In the genomic region with DNA sequence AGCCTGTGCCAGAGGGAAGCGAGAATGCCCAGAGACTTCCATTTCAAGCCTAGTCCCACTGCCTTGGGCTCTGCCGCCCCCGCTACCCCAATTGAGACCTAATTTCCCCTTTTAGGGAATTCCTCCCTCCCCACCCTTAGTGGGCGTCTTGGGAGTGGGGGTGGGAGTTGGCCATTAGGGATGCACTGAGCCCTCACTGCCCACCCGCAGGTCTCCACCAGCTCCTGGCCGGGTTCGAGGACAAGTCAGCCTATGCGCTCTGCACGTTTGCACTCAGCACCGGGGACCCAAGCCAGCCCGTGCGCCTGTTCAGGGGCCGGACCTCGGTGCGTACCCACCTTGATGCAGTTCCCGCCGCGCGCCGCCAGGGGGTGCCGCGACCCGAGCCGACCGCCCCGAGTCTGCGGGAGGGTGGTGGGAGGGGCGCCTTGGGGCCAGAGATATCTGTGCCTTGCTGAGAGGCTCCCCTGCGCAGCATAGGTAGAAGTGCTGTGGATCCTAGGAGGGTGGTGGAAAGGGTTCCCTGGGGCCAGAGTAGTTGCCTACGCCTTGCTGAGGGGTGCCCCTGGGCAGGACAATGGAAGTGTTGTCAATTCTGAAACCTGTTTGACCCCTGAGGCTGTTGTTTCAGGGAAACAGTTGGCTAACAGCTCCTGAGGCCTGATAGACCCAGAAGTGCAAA, we compare ENCODE assay signal across 8 cellular contexts. TPM values are rescaled to one million over a fixed set of nuclear protein-coding genes. Genes with fewer than 3 reads are reported as not detected.
A peak's percentile ranks its signal among the peaks of the same experiment; 100 is the strongest.
DNase-seq lines count a peak whose midpoint lies in the region; ATAC-seq and TF ChIP-seq lines count a peak whose summit lies in the region.

No MANE protein-coding gene starts in this region.

- WGBS in IMR-90 (ENCODE audit: extremely low coverage in 2 of 2, insufficient read length in 1 of 2), 2 experiments, result 34% methylated on average over 11 of the region's 30 CpGs; no CpG with 5 or more reads in 1 of the 2 experiments

- H2BK20ac ChIP-seq in IMR-90 (ENCODE audit: low read depth, low read length), result no peak overlapping the region

- H3K36me3 ChIP-seq in A673 (ENCODE audit: insufficient read depth, low read length, poor library complexity, severe bottlenecking), result peaks cover 31% of the 10 kb centered on the region
- peaks cover 38% of the 10 kb centered on the region for H3K36me3 ChIP-seq in IMR-90 (ENCODE audit: control insufficient read depth, insufficient read depth, low read length)
- peaks cover 76% of the 10 kb centered on the region for H3K36me3 ChIP-seq in lower lobe of right lung

- TF ChIP-seq CTCF in A673 (conservative IDR thresholded peaks at IDR 0.05; ENCODE audit: low read depth, low read length) (peak; percentile 95), IMR-90 (conservative IDR thresholded peaks at IDR 0.05; ENCODE audit: low read depth, low read length) (peak; percentile 68), lower lobe of right lung (IDR thresholded peaks at IDR 0.05) (peak; percentile 94)

- no peak overlapping the region; the same call in none of the 2 replicates for H2AK5ac ChIP-seq in IMR-90 (ENCODE audit: low read depth, low read length)

- peak; percentile 67 for ATAC-seq in GM18498 (IDR thresholded peaks at IDR 0.05; ENCODE audit: unreplicated experiment)
- ATAC-seq in IMR-90 (ENCODE audit: low read depth), result peak; percentile 98
- peak; percentile 87 to 89 for ATAC-seq in lower lobe of right lung

- H2AK9ac ChIP-seq in IMR-90 (replicated peaks; ENCODE audit: low read depth, low read length, poor library complexity), result peak overlapping the region; percentile 98

- no peak overlapping the region for H3K4me2 ChIP-seq in IMR-90 (ENCODE audit: low read depth, low read length)

- CTCF ChIA-PET in A673 (lab: Charles Lee), result interaction anchor here (0.6 to 0.7 kb wide), 4 partner anchors 38 to 748 kb away, joined by 3 to 13 read pairs (median 6); a partner anchor contains a TSS
- CTCF ChIA-PET in IMR-90 (lab: Yijun Ruan, JAX), result interaction anchor here (0.6 to 1.2 kb wide), 4 partner anchors 9 to 235 kb away, joined by 3 to 5 read pairs (median 3); a partner anchor contains a TSS

- H3K27ac ChIP-seq in A673 (ENCODE audit: low read depth, low read length, poor library complexity, severe bottlenecking) (no peak overlapping the region), IMR-90 (ENCODE audit: insufficient read depth, low read length) (no peak overlapping the region), lower lobe of right lung (no peak overlapping the region)

- H3K9me1 ChIP-seq in IMR-90 (ENCODE audit: insufficient read depth, low read length), result no peaks in the 10 kb centered on the region

- peak; percentile 59 for TF ChIP-seq RAD21 in IMR-90 (IDR thresholded peaks at IDR 0.05; ENCODE audit: low read length)

- H2BK5ac ChIP-seq in IMR-90 (ENCODE audit: low read depth, low read length, poor library complexity, severe bottlenecking), result no peak overlapping the region

- H3K18ac ChIP-seq in IMR-90 (ENCODE audit: low read depth, low read length), result no peak overlapping the region

- 0 out of 4 replicates have a peak overlapping the region, but pooled peaks of 1 of the 2 experiments have one; percentile 42 for H4K8ac ChIP-seq in IMR-90 (ENCODE audit: low read depth in 2 of 2, low read length in 2 of 2)

- peaks cover 8% of the 10 kb centered on the region for H4K20me1 ChIP-seq in IMR-90 (ENCODE audit: insufficient read depth, low read length)

- H3K4ac ChIP-seq in IMR-90 (ENCODE audit: low read depth, low read length), result no peak overlapping the region

- no peak overlapping the region for H3K9ac ChIP-seq in IMR-90 (ENCODE audit: low read depth, low read length)

- no peak overlapping the region for H3K23ac ChIP-seq in IMR-90 (ENCODE audit: low read depth, low read length)

- no peak overlapping the region for H2BK120ac ChIP-seq in IMR-90 (ENCODE audit: low read depth, low read length)

- H3K9me3 ChIP-seq in A673 (ENCODE audit: low read depth, low read length, poor library complexity, severe bottlenecking) (no peaks in the 10 kb centered on the region), IMR-90 (ENCODE audit: control insufficient read depth, insufficient read depth, low read length) (no peaks in the 10 kb centered on the region), lower lobe of right lung (no peaks in the 10 kb centered on the region)

- no peak for TF ChIP-seq POLR2A in IMR-90 (IDR thresholded peaks at IDR 0.05; ENCODE audit: low read depth, low read length)

- H4K91ac ChIP-seq in IMR-90 (ENCODE audit: insufficient read depth, low read depth, low read length), result no peak overlapping the region

- intact Hi-C loops in A673 (cut with micrococcal nuclease; ENCODE audit: unreplicated experiment), result loop anchor here (2.0 to 5.0 kb wide), 2 partner anchors 98 to 494 kb away; a partner anchor contains a TSS
- intact Hi-C loops in IMR-90 (cut with micrococcal nuclease), result loop anchor here (1.0 to 10.0 kb wide), 3 partner anchors 58 to 256 kb away; a partner anchor contains a TSS
- intact Hi-C loops in lower lobe of right lung (cut with DNase I), result no loop called here

- dilution Hi-C loops in IMR-90 (cut with HindIII; ENCODE audit: low sequenced_read_pairs, unreplicated experiment), result no loop called here

- H3K4me3 ChIP-seq in A673 (ENCODE audit: low read depth, low read length, poor library complexity, severe bottlenecking), result no peak overlapping the region
- H3K4me3 ChIP-seq in IMR-90 (ENCODE audit: insufficient read depth, low read depth, low read length), result no peak overlapping the region
- peak overlapping the region; percentile 12 for H3K4me3 ChIP-seq in lower lobe of right lung

- peak overlapping the region; percentile 78 for H2AFZ ChIP-seq in IMR-90 (replicated peaks; ENCODE audit: low read length, poor library complexity)

- DNase-seq in A673 (ENCODE audit: low spot score) (peak; percentile 73), IMR-90 (no peak), lower lobe of right lung (peak; percentile 82), superior temporal gyrus (ENCODE audit: extremely low spot score) (no peak)
- peak; percentile 50 to 61 (median 58) for DNase-seq in activated CD4-positive, CD25-positive, alpha-beta regulatory T cell (lab: John Stamatoyannopoulos, UW)
- DNase-seq in central memory CD4-positive, alpha-beta T cell, result peak; percentile 67
- DNase-seq in stimulated activated CD8-positive, alpha-beta memory T cell treated with anti-CD3 and anti-CD28 coated beads, Interleukin-2, amount 100 ng/mL, for 48 hours (ENCODE audit: low read depth in 2 of 2), result peak; percentile 73 to 76

- no peak overlapping the region for H2BK15ac ChIP-seq in IMR-90 (ENCODE audit: low read depth, low read length)

- POLR2A ChIA-PET in A673 (lab: Charles Lee; ENCODE audit: low non-redundant PET) (no interaction called here), IMR-90 (lab: Charles Lee; ENCODE audit: unreplicated experiment) (no interaction called here)

- peaks cover 0 to 16% of the 10 kb centered on the region in 2 experiments; a peak in 2 of 4 replicates for H3K79me1 ChIP-seq in IMR-90 (ENCODE audit: low read depth in 1 of 2, low read length in 2 of 2)

- no peak overlapping the region for H3K56ac ChIP-seq in IMR-90 (ENCODE audit: extremely low read depth, insufficient read depth, low read length)

- no peak overlapping the region for H4K5ac ChIP-seq in IMR-90 (ENCODE audit: low read depth, low read length)

- H3K14ac ChIP-seq in IMR-90 (replicated peaks; ENCODE audit: low read depth, low read length), result no peak overlapping the region

- in situ Hi-C loops in IMR-90 (cut with MboI; ENCODE audit: low sequenced_read_pairs), result no loop called here

- H3K4me1 ChIP-seq in A673 (ENCODE audit: insufficient read depth, low read length, poor library complexity, severe bottlenecking), result no peaks in the 10 kb centered on the region
- H3K4me1 ChIP-seq in IMR-90 (ENCODE audit: control insufficient read depth, insufficient read depth, low read length), result no peaks in the 10 kb centered on the region
- peaks cover 9% of the 10 kb centered on the region for H3K4me1 ChIP-seq in lower lobe of right lung

- H3K27me3 ChIP-seq in A673 (replicated peaks; ENCODE audit: insufficient read depth, low read depth, low read length, poor library complexity), result no peaks in the 10 kb centered on the region
- H3K27me3 ChIP-seq in IMR-90 (ENCODE audit: control insufficient read depth, insufficient read depth, low read length), result no peaks in the 10 kb centered on the region
- no peaks in the 10 kb centered on the region for H3K27me3 ChIP-seq in lower lobe of right lung (ENCODE audit: low read depth)

- BruUV-seq in A673 (replicated peaks; lab: Mats Ljungman, UMichigan) (no TSS peak), IMR-90 (replicated peaks; lab: Mats Ljungman, UMichigan) (no TSS peak)

TF ChIP-seq in IMR-90, 13 proteins besides CTCF, POLR2A, EP300 and RAD21 (continues in another document):
- peak; percentile 66 for TF ChIP-seq SMC3 (IDR thresholded peaks at IDR 0.05; ENCODE audit: low read depth, low read length)
- no peak for TF ChIP-seq CHD1 (IDR thresholded peaks at IDR 0.05; ENCODE audit: low read depth, low read length)
- TF ChIP-seq RFX5 (IDR thresholded peaks at IDR 0.05; ENCODE audit: low read depth, low read length), result no peak

RNA-seq across cellular contexts. Expression of a gene that starts 9.2 kb away (rescaled TPM):
- total RNA-seq in A673 (2021) (79.9 and 81.3 TPM in 2 replicates), IMR-90 (2012; rRNA removed) (28.6 and 32.4 TPM in 2 replicates), lower lobe of right lung (40.9 TPM)
- polyA plus RNA-seq in IMR-90 (2012; rRNA removed), result 49.0 and 52.6 TPM in 2 replicates
- 54.1 and 68.7 TPM in 2 replicates for polyA plus RNA-seq in IMR-90 (2012; cell fraction: cytosol; rRNA removed)
- polyA plus RNA-seq in IMR-90 (2012; cell fraction: nucleus; rRNA removed; ENCODE audit: low replicate concordance), result 51.4 and 69.9 TPM in 2 replicates

RNA-seq across cellular contexts. Expression of a gene that starts 14.0 kb away (rescaled TPM):
- total RNA-seq in A673 (2021) (60.2 and 72.0 TPM in 2 replicates), IMR-90 (2012; rRNA removed) (12.2 and 20.6 TPM in 2 replicates), lower lobe of right lung (89.8 TPM)
- 29.6 and 33.1 TPM in 2 replicates for polyA plus RNA-seq in IMR-90 (2012; rRNA removed)
- 31.0 and 41.4 TPM in 2 replicates for polyA plus RNA-seq in IMR-90 (2012; cell fraction: cytosol; rRNA removed)
- 27.9 and 35.2 TPM in 2 replicates for polyA plus RNA-seq in IMR-90 (2012; cell fraction: nucleus; rRNA removed; ENCODE audit: low replicate concordance)

RNA-seq across cellular contexts. Expression of a gene that starts 20.5 kb away (rescaled TPM):
- total RNA-seq in A673 (2021), result 1.1 and 1.5 TPM in 2 replicates
- 0.28 and 0.36 TPM in 2 replicates for total RNA-seq in IMR-90 (2012; rRNA removed)
- polyA plus RNA-seq in IMR-90 (2012; rRNA removed), result 0.79 and 0.95 TPM in 2 replicates
- 0.36 and 0.60 TPM in 2 replicates for polyA plus RNA-seq in IMR-90 (2012; cell fraction: cytosol; rRNA removed)
- 5.7 and 12.8 TPM in 2 replicates for polyA plus RNA-seq in IMR-90 (2012; cell fraction: nucleus; rRNA removed; ENCODE audit: low replicate concordance)
- 5.0 TPM for total RNA-seq in lower lobe of right lung

RNA-seq across cellular contexts. Expression of a gene that starts 45.1 kb away (rescaled TPM):
- total RNA-seq in A673 (2021) (6.1 and 7.5 TPM in 2 replicates), IMR-90 (2012; rRNA removed) (1.4 TPM in 2 replicates), lower lobe of right lung (18.5 TPM)
- 3.2 and 3.7 TPM in 2 replicates for polyA plus RNA-seq in IMR-90 (2012; rRNA removed)
- 3.2 and 5.4 TPM in 2 replicates for polyA plus RNA-seq in IMR-90 (2012; cell fraction: cytosol; rRNA removed)
- polyA plus RNA-seq in IMR-90 (2012; cell fraction: nucleus; rRNA removed; ENCODE audit: low replicate concordance), result 5.6 and 11.2 TPM in 2 replicates

RNA-seq across cellular contexts. Expression of a gene that starts 58.8 kb away (rescaled TPM):
- total RNA-seq in A673 (2021) (17.6 and 20.4 TPM in 2 replicates), IMR-90 (2012; rRNA removed) (18.6 and 22.8 TPM in 2 replicates), lower lobe of right lung (16.4 TPM)
- 10.1 and 11.0 TPM in 2 replicates for polyA plus RNA-seq in IMR-90 (2012; rRNA removed)
- polyA plus RNA-seq in IMR-90 (2012; cell fraction: cytosol; rRNA removed), result 3.7 and 4.8 TPM in 2 replicates
- polyA plus RNA-seq in IMR-90 (2012; cell fraction: nucleus; rRNA removed; ENCODE audit: low replicate concordance), result 2.7 and 11.3 TPM in 2 replicates

Comparison
In these comparisons a context has a peak if more than half of its experiments do, and no peak if none do; other contexts are left out.
1. DNase-seq: peak in A673 (single experiment), activated CD4-positive, CD25-positive, alpha-beta regulatory T cell (4 of 4), central memory CD4-positive, alpha-beta T cell (single experiment), lower lobe of right lung (single experiment) and stimulated activated CD8-positive, alpha-beta memory T cell treated with anti-CD3 and anti-CD28 coated beads, Interleukin-2, amount 100 ng/mL, for 48 hours (2 of 2); none in IMR-90 (single experiment) and superior temporal gyrus (single experiment).
2. Peak in every context shown above with its lines, with median percentiles within 50 percentile points of each other: CTCF ChIP-seq and ATAC-seq.